13 cellular contexts compared by ENCODE assay signal in the genomic region with DNA sequence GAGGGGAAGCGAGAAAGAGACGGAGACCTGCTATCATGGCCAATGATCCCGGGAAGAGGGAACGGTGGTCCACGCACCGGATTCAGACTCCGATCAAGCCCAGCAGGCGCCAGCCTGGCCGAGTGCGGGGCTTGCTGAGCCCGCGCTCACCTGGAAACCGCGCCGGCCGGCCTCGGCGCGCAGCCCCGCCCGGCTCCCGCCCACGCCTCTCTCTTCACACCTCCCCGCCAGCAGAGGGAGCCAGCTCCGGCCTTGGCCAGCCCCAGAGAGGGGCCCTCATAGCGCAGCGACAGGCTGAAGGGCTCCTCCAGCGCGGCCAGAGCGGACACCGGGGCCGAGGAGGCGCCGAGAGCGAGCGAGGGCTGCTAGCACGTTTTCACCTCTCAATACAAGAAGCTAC. TPM values are rescaled to one million over a fixed set of nuclear protein-coding genes. Genes with fewer than 3 reads are reported as not detected.
A peak's percentile ranks its signal among the peaks of the same experiment; 100 is the strongest.
DNase-seq lines count a peak whose midpoint lies in the region; ATAC-seq and TF ChIP-seq lines count a peak whose summit lies in the region.
"Had no signal": no experiment of that assay in that cellular context is flagged by ENCODE, and none has a peak within 500 bp of the region (broad histone marks: within the 10 kb centered on the region; RNA-seq: fewer than 3 reads in every experiment).

No MANE protein-coding gene starts in this region.

- H3K9me3 Mint-ChIP-seq in glutamatergic neuron (ENCODE audit: unreplicated experiment) (peaks cover 2% of the 10 kb centered on the region), nephron progenitor cell (peaks cover 29% of the 10 kb centered on the region), MCF 10A (ENCODE audit: unreplicated experiment) (no peaks in the 10 kb centered on the region)
- H3K9me3 Mint-ChIP-seq: CD4-positive, alpha-beta T cell had no signal

- no peak for ATAC-seq in GM18873 (IDR thresholded peaks at IDR 0.05; ENCODE audit: low FRiP score, unreplicated experiment)

- intact Hi-C loops in MCF 10A (cut with micrococcal nuclease) = loop anchor here (10.0 kb wide), 1 partner anchor 83 kb away; no protein-coding TSS in a partner anchor

- no peaks in the 10 kb centered on the region for H3K36me3 Mint-ChIP-seq in glutamatergic neuron (ENCODE audit: unreplicated experiment)
- H3K36me3 Mint-ChIP-seq in nephron progenitor cell (ENCODE audit: low read depth) = no peaks in the 10 kb centered on the region
- H3K36me3 Mint-ChIP-seq in MCF 10A (ENCODE audit: insufficient read depth, unreplicated experiment) = no peaks in the 10 kb centered on the region

- TF ChIP-seq CTCF in glutamatergic neuron (IDR thresholded peaks at IDR 0.05; ENCODE audit: partially characterized antibody, unreplicated experiment) (no peak), nephron progenitor cell (IDR thresholded peaks at IDR 0.05) (no peak), MCF 10A (IDR thresholded peaks at IDR 0.05; ENCODE audit: unreplicated experiment) (no peak)

- no peaks in the 10 kb centered on the region for H3K36me3 ChIP-seq in HUES6 (ENCODE audit: control insufficient read depth, insufficient read depth, low read length)

- H3K9me3 ChIP-seq in HUES6 (ENCODE audit: control insufficient read depth, insufficient read depth, low read depth, low read length) = no peaks in the 10 kb centered on the region; the same call in 1 of the 2 replicates

- POLR2A ChIA-PET in MCF 10A (lab: Yijun Ruan, JAX) = interaction anchor here (1.7 kb wide), 1 partner anchor 11 kb away, joined by 5 read pairs; no protein-coding TSS in a partner anchor

- no TSS peak for BruUV-seq in MCF 10A (replicated peaks; lab: Mats Ljungman, UMichigan)

- no peaks in the 10 kb centered on the region for H3K4me1 ChIP-seq in HUES6 (ENCODE audit: control insufficient read depth, insufficient read depth, low read length)

- DNase-seq in ELF-1 (ENCODE audit: low read depth, low spot score) (peak; percentile 53), glutamatergic neuron (peak; percentile 35), nephron progenitor cell (peak; percentile 19), NCI-H69 (lab: John Stamatoyannopoulos, UW) (no peak), MCF 10A (ENCODE audit: unreplicated experiment) (no peak)
- no peak for DNase-seq in stimulated activated naive CD4-positive, alpha-beta T cell treated with Interleukin-2 at 50 U/mL for 16 hours (lab: John Stamatoyannopoulos, UW)
- DNase-seq: CD4-positive, alpha-beta T cell; DND-41; HCEC 1CT; NCI-H1436; SHP77 treated with DMSO at 0.1 percent for 48 hours had no signal

- H3K27ac Mint-ChIP-seq in glutamatergic neuron (ENCODE audit: unreplicated experiment) = no peak overlapping the region
- H3K27ac Mint-ChIP-seq in nephron progenitor cell = no peak overlapping the region
- H3K27ac Mint-ChIP-seq in MCF 10A (ENCODE audit: low read depth, unreplicated experiment) = no peak overlapping the region
- H3K27ac Mint-ChIP-seq: CD4-positive, alpha-beta T cell had no signal

- no peak overlapping the region for H3K27ac ChIP-seq in HUES6 (ENCODE audit: low read depth, low read length)

- no peaks in the 10 kb centered on the region for H3K27me3 Mint-ChIP-seq in glutamatergic neuron (ENCODE audit: unreplicated experiment)
- no peaks in the 10 kb centered on the region for H3K27me3 Mint-ChIP-seq in nephron progenitor cell (ENCODE audit: low read depth, poor library complexity)
- H3K27me3 Mint-ChIP-seq in MCF 10A (ENCODE audit: insufficient read depth, unreplicated experiment) = no peaks in the 10 kb centered on the region
- H3K27me3 Mint-ChIP-seq: CD4-positive, alpha-beta T cell had no signal

- no peaks in the 10 kb centered on the region for H3K4me1 Mint-ChIP-seq in glutamatergic neuron (ENCODE audit: low read depth, unreplicated experiment)
- H3K4me1 Mint-ChIP-seq in nephron progenitor cell = no peaks in the 10 kb centered on the region
- H3K4me1 Mint-ChIP-seq in MCF 10A (ENCODE audit: insufficient read depth, unreplicated experiment) = peaks cover 13% of the 10 kb centered on the region

- H3K27me3 ChIP-seq in HUES6 (ENCODE audit: control insufficient read depth, insufficient read depth, low read length) = peaks cover 20% of the 10 kb centered on the region

- H3K4me3 Mint-ChIP-seq in glutamatergic neuron (ENCODE audit: unreplicated experiment) (no peak overlapping the region), nephron progenitor cell (no peak overlapping the region), MCF 10A (ENCODE audit: unreplicated experiment) (no peak overlapping the region)
- H3K4me3 Mint-ChIP-seq: CD4-positive, alpha-beta T cell had no signal

- CTCF ChIA-PET in MCF 10A (lab: Yijun Ruan, JAX) = interaction anchor here (1.1 kb wide), 1 partner anchor 26 kb away, joined by 4 read pairs; no protein-coding TSS in a partner anchor

- peak overlapping the region; percentile 52 for H3K4me3 ChIP-seq in HUES6 (ENCODE audit: low read depth, low read length)

- peak overlapping the region; percentile 38 for H3K9ac ChIP-seq in HUES6 (ENCODE audit: low read length)

RNA-seq across cellular contexts. Expression of a gene that starts 36.8 kb away (rescaled TPM):
- total RNA-seq in glutamatergic neuron (ENCODE audit: unreplicated experiment) (not detected), MCF 10A (2022) (not detected in 2 replicates)
- total RNA-seq: CD4-positive, alpha-beta T cell had no signal

Comparison
In these comparisons a context has a peak if more than half of its experiments do, and no peak if none do; other contexts are left out.
1. DNase-seq: peak in ELF-1 (single experiment), glutamatergic neuron (single experiment) and nephron progenitor cell (single experiment); none in NCI-H69 (single experiment), MCF 10A (single experiment) and stimulated activated naive CD4-positive, alpha-beta T cell treated with Interleukin-2 at 50 U/mL for 16 hours (single experiment).